ENCODE assay signal across 1 cellular context in genomic region chr14:71758198-71758955, GRCh38.
TF ChIP-seq lines count a peak whose summit lies in the region.

No MANE protein-coding gene starts in this region.

TF ChIP-seq in GM12878, 131 proteins besides CTCF, POLR2A, EP300 and RAD21 (continued from another document):
- TF ChIP-seq STAT1 (conservative IDR thresholded peaks at IDR 0.05) (no peak), FOS (IDR thresholded peaks at IDR 0.05; ENCODE audit: borderline replicate concordance, extremely low read depth, insufficient read length) (no peak), SUZ12 (IDR thresholded peaks at IDR 0.05; ENCODE audit: unreplicated experiment) (no peak), ATF3 (IDR thresholded peaks at IDR 0.05; ENCODE audit: borderline replicate concordance, extremely low read depth, low read depth, low read length) (no peak), SIN3A (IDR thresholded peaks at IDR 0.05; ENCODE audit: low read depth, low read length) (no peak)
TF ChIP-seq in GM12878: peak in this region for 1.
